In the genomic region with DNA sequence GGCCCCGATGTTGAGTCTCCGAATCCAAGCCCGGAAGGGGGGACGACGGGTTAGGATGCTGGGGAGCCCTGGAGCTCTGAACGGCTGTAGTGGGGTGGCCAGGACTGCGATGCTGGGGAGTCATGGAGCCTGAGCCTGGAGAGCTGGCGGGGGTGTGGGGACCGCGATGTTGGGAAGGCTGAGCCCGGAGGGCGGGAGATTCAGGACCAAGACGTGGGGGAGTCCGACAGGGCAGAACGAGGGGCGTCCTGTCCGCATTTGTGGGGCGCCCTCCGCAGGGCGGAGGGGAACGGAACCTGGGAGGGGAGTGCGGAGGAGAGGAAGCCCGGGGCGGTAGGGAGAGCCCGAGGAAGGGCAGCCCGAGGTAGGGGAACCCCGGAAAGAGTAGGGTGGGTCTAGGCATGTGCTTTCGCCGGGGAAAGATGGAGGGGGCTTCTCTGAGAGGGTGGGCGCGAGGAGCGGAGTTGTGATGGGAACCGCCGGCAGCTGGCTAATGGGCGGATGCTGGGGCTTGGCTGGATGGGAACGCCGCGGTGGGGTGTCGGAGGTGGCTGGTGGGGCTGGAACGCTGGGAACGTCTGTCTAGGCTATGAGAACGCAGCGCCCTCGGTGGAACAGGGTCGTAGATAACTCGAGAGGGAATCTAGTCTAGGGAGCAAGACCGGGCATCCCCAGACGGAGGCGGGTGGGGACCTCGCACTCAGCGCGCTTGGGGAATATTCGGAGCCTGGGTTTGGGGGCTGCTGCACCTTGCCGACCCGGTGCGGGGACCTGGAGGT, we compare ENCODE assay signal across 8 cellular contexts. TPM values are rescaled to one million over a fixed set of nuclear protein-coding genes. Genes with fewer than 3 reads are reported as not detected.
DNase-seq lines count a peak whose midpoint lies in the region; ATAC-seq and TF ChIP-seq lines count a peak whose summit lies in the region.

No MANE protein-coding gene starts in this region.

- ATAC-seq in GM21423 (IDR thresholded peaks at IDR 0.05; ENCODE audit: unreplicated experiment): peak; percentile 38

- H3K9me3 ChIP-seq in ES-I3 (ENCODE audit: control insufficient read depth, insufficient read depth, low read length): no peaks in the 10 kb centered on the region
- H3K9me3 ChIP-seq in HUES48 (ENCODE audit: control insufficient read depth, insufficient read depth, low read length): no peaks in the 10 kb centered on the region

- TF ChIP-seq CTCF in coronary artery (IDR thresholded peaks at IDR 0.05): no peak

- H3K27ac ChIP-seq in HUES48 (ENCODE audit: low read depth, low read length): no peak overlapping the region
- peak overlapping the region; percentile 58 to 68 for H3K27ac ChIP-seq in coronary artery

- peaks cover 29% of the 10 kb centered on the region for H3K27me3 ChIP-seq in HUES48 (ENCODE audit: control insufficient read depth, insufficient read depth, low read length)

- no peaks in the 10 kb centered on the region for H3K36me3 ChIP-seq in ES-I3 (ENCODE audit: insufficient read depth, low read length)
- no peaks in the 10 kb centered on the region for H3K36me3 ChIP-seq in HUES48 (ENCODE audit: control insufficient read depth, insufficient read depth, low read length)

- peak overlapping the region; percentile 93 for H3K9ac ChIP-seq in ES-I3 (ENCODE audit: low read depth, low read length)
- H3K9ac ChIP-seq in HUES48 (ENCODE audit: low read depth, low read length): peak overlapping the region; percentile 32; the same call in 1 of the 2 replicates

- peak; percentile 67 for DNase-seq in UCSD-AML1 (lab: John Stamatoyannopoulos, UW; ENCODE audit: unreplicated experiment)
- peak; percentile 74 for DNase-seq in coronary artery (ENCODE audit: low spot score)
- DNase-seq in lung microvascular endothelial cell (ENCODE audit: low read depth in 2 of 2): peak; percentile 29 to 34
- DNase-seq in stimulated activated CD8-positive, alpha-beta memory T cell treated with anti-CD3 and anti-CD28 coated beads, Interleukin-15, amount 100 ng/mL, for 1 hour (ENCODE audit: low read depth): peak; percentile 10
- DNase-seq in middle frontal gyrus (ENCODE audit: extremely low spot score, low spot score): no peak

- H3K4me1 ChIP-seq in ES-I3 (ENCODE audit: insufficient read depth, low read length) (peaks cover 7% of the 10 kb centered on the region), HUES48 (ENCODE audit: control insufficient read depth, insufficient read depth, low read length) (peaks cover 18% of the 10 kb centered on the region)

- H3K4me3 ChIP-seq in HUES48 (ENCODE audit: low read depth, low read length) (peak overlapping the region; percentile 90), coronary artery (peak overlapping the region; percentile 82)

RNA-seq across cellular contexts. Expression of gene PAQR8, which starts 0.7 kb away (rescaled TPM):
- 7.8 and 12.3 TPM in 2 replicates for total RNA-seq in lung microvascular endothelial cell

RNA-seq across cellular contexts. Expression of gene EFHC1, which starts 57.5 kb away (rescaled TPM):
- total RNA-seq in lung microvascular endothelial cell: 4.0 and 4.1 TPM in 2 replicates
